Comparison of ENCODE assay signal across 12 cellular contexts in the genomic region with DNA sequence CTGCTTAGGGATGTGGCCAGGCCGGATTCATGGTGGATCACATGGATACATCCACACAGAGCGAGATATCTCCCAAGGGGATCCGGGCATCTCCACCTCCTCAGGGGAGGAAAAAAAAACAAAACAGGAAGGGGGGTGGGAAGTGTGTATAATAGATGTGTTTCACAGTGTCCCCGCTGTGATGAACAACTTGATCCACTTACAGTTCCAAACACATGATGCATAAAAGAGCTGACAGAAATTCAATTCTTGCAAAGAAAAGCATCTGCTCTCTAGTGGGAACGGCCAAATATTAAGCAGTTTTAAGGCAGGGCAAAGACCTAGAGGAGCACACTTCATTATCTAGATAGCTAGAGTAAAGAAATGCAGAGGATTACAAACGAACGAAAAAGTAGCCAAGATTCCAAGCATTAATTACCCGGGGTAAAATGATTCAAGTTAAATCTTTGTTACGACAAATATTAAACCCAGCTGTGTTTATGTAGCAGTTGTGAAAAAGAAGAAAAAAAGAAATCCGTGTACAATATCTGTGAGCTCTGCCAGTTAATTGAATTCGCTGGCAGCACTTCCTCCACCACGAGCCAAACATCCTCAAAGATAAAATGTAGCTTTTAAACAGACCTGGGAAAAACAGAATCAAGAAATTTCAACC.
DNase-seq lines count a peak whose midpoint lies in the region; ATAC-seq, FAIRE-seq and TF ChIP-seq lines count a peak whose summit lies in the region.
"Had no signal": no experiment of that assay in that cellular context is flagged by ENCODE, and none has a peak within 500 bp of the region (broad histone marks: within the 10 kb centered on the region; RNA-seq: fewer than 3 reads in every experiment).

No MANE protein-coding gene starts in this region.

- TF ChIP-seq CTCF in HEK293 (tag by site-specific recombination; IDR thresholded peaks at IDR 0.05) = no peak

- peak overlapping the region; percentile 5 for H3K9ac ChIP-seq in skeletal muscle satellite cell (ENCODE audit: low read depth, low read length)

- H3K36me3 ChIP-seq in HEK293 (ENCODE audit: control insufficient read depth in 2 of 2, insufficient read depth in 1 of 2, low read length in 2 of 2) (no peaks in the 10 kb centered on the region), skeletal muscle satellite cell (ENCODE audit: insufficient read depth, low read length) (no peaks in the 10 kb centered on the region)
- H3K36me3 ChIP-seq: gastrocnemius medialis, SJSA1 had no signal

- H3K4me2 ChIP-seq in skeletal muscle satellite cell (ENCODE audit: low read length) = peak overlapping the region; percentile 9

- H3K9me3 ChIP-seq in HEK293 (ENCODE audit: control insufficient read depth, insufficient read depth, low read depth, low read length) (no peaks in the 10 kb centered on the region), skeletal muscle satellite cell (replicated peaks; ENCODE audit: low read length) (no peaks in the 10 kb centered on the region)
- H3K9me3 ChIP-seq: gastrocnemius medialis, SJSA1 had no signal

- POLR2A ChIA-PET in HEK293 (lab: Yijun Ruan, JAX) = no interaction called here

- in situ Hi-C loops in SK-MEL-5 (cut with HindIII; ENCODE audit: low pct_unique_long_range_greater_than_20kb, low sequenced_read_pairs) = no loop called here

- CTCF ChIA-PET in HEK293 (lab: Yijun Ruan, JAX) = interaction anchor here (0.6 kb wide), 1 partner anchor 53 kb away, joined by 3 read pairs; no protein-coding TSS in a partner anchor

- DNase-seq in SK-MEL-5 (ENCODE audit: low read depth, low spot score) = peak; percentile 99
- peak; percentile 92 for DNase-seq in foreskin melanocyte
- no peak for DNase-seq in DMS53 treated with DMSO at 0.1 percent for 48 hours (lab: John Stamatoyannopoulos, UW; ENCODE audit: unreplicated experiment)
- DNase-seq in frontal cortex (ENCODE audit: low spot score in 2 of 2) = no peak
- DNase-seq: activated CD4-positive, alpha-beta T cell treated with anti-CD3 and anti-CD28 coated beads, Interleukin-2, amount 50 U/mL, for 4 hours; gastrocnemius medialis; NCI-H2029 had no signal

- no peak for ATAC-seq in GM18907 (IDR thresholded peaks at IDR 0.05; ENCODE audit: unreplicated experiment)
- ATAC-seq: activated naive CD4-positive, alpha-beta T cell treated with anti-CD3 and anti-CD28 coated beads, Interleukin-2, amount 50 U/mL, for 72 hours had no signal

- H3K27ac ChIP-seq in HEK293 (ENCODE audit: extremely low read depth, low read depth, low read length) = no peak overlapping the region
- H3K27ac ChIP-seq: SJSA1 had no signal

- H3K4me3 ChIP-seq in HEK293 (ENCODE audit: low read depth, low read length) (no peak overlapping the region), skeletal muscle satellite cell (ENCODE audit: low read length) (no peak overlapping the region)
- H3K4me3 ChIP-seq: gastrocnemius medialis, SJSA1 had no signal

- no peaks in the 10 kb centered on the region for H3K27me3 ChIP-seq in skeletal muscle satellite cell (ENCODE audit: control insufficient read depth, insufficient read depth, low read length)
- H3K27me3 ChIP-seq: gastrocnemius medialis, SJSA1 had no signal

- FAIRE-seq in frontal cortex (lab: Jason Lieb, UNC) = no peak

- peaks cover 10% of the 10 kb centered on the region for H3K4me1 ChIP-seq in HEK293 (ENCODE audit: control insufficient read depth, insufficient read depth, low read length)
- peaks cover 13% of the 10 kb centered on the region for H3K4me1 ChIP-seq in skeletal muscle satellite cell (ENCODE audit: control insufficient read depth, insufficient read depth, low read length)
- H3K4me1 ChIP-seq: gastrocnemius medialis had no signal

TF ChIP-seq in HEK293, 187 proteins besides CTCF, POLR2A, EP300 and RAD21 (continues in another document):
- TF ChIP-seq KLF1 (tag by site-specific recombination; IDR thresholded peaks at IDR 0.05) (no peak), WT1 (tag by site-specific recombination; IDR thresholded peaks at IDR 0.05) (peak; percentile 88), ZNF223 (tag by site-specific recombination; IDR thresholded peaks at IDR 0.05) (no peak), SP3 (tag by site-specific recombination; IDR thresholded peaks at IDR 0.05) (no peak), GLIS1 (tag by site-specific recombination; IDR thresholded peaks at IDR 0.05) (peak; percentile 67; the same call in 1 of the 2 replicates), ZFP69B (tag by site-specific recombination; IDR thresholded peaks at IDR 0.05) (no peak), TRIM28 (IDR thresholded peaks at IDR 0.05; ENCODE audit: borderline replicate concordance, low read length) (0 out of 2 replicates have a peak, but pooled peaks have one; percentile 18), SP7 (tag by site-specific recombination; IDR thresholded peaks at IDR 0.05) (0 out of 2 replicates have a peak, but pooled peaks have one; percentile 63), ZBTB7A (tag by site-specific recombination; IDR thresholded peaks at IDR 0.05; ENCODE audit: low read depth) (no peak), ZIC2 (tag by site-specific recombination; IDR thresholded peaks at IDR 0.05) (peak; percentile 65), ZFP3 (tag by site-specific recombination; IDR thresholded peaks at IDR 0.05; ENCODE audit: low read depth) (no peak)
- TF ChIP-seq, protein P1, sequence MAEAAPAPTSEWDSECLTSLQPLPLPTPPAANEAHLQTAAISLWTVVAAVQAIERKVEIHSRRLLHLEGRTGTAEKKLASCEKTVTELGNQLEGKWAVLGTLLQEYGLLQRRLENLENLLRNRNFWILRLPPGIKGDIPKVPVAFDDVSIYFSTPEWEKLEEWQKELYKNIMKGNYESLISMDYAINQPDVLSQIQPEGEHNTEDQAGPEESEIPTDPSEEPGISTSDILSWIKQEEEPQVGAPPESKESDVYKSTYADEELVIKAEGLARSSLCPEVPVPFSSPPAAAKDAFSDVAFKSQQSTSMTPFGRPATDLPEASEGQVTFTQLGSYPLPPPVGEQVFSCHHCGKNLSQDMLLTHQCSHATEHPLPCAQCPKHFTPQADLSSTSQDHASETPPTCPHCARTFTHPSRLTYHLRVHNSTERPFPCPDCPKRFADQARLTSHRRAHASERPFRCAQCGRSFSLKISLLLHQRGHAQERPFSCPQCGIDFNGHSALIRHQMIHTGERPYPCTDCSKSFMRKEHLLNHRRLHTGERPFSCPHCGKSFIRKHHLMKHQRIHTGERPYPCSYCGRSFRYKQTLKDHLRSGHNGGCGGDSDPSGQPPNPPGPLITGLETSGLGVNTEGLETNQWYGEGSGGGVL (tag by site-specific recombination; IDR thresholded peaks at IDR 0.05) = peak; percentile 54; the same call in 1 of the 2 replicates
- TF ChIP-seq, protein P2, sequence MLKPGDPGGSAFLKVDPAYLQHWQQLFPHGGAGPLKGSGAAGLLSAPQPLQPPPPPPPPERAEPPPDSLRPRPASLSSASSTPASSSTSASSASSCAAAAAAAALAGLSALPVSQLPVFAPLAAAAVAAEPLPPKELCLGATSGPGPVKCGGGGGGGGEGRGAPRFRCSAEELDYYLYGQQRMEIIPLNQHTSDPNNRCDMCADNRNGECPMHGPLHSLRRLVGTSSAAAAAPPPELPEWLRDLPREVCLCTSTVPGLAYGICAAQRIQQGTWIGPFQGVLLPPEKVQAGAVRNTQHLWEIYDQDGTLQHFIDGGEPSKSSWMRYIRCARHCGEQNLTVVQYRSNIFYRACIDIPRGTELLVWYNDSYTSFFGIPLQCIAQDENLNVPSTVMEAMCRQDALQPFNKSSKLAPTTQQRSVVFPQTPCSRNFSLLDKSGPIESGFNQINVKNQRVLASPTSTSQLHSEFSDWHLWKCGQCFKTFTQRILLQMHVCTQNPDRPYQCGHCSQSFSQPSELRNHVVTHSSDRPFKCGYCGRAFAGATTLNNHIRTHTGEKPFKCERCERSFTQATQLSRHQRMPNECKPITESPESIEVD (tag by site-specific recombination; IDR thresholded peaks at IDR 0.05) = peak; percentile 81
- TF ChIP-seq, protein P3, sequence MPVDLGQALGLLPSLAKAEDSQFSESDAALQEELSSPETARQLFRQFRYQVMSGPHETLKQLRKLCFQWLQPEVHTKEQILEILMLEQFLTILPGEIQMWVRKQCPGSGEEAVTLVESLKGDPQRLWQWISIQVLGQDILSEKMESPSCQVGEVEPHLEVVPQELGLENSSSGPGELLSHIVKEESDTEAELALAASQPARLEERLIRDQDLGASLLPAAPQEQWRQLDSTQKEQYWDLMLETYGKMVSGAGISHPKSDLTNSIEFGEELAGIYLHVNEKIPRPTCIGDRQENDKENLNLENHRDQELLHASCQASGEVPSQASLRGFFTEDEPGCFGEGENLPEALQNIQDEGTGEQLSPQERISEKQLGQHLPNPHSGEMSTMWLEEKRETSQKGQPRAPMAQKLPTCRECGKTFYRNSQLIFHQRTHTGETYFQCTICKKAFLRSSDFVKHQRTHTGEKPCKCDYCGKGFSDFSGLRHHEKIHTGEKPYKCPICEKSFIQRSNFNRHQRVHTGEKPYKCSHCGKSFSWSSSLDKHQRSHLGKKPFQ (tag by site-specific recombination; IDR thresholded peaks at IDR 0.05) = peak; percentile 50; the same call in 1 of the 2 replicates
- TF ChIP-seq, protein P4, sequence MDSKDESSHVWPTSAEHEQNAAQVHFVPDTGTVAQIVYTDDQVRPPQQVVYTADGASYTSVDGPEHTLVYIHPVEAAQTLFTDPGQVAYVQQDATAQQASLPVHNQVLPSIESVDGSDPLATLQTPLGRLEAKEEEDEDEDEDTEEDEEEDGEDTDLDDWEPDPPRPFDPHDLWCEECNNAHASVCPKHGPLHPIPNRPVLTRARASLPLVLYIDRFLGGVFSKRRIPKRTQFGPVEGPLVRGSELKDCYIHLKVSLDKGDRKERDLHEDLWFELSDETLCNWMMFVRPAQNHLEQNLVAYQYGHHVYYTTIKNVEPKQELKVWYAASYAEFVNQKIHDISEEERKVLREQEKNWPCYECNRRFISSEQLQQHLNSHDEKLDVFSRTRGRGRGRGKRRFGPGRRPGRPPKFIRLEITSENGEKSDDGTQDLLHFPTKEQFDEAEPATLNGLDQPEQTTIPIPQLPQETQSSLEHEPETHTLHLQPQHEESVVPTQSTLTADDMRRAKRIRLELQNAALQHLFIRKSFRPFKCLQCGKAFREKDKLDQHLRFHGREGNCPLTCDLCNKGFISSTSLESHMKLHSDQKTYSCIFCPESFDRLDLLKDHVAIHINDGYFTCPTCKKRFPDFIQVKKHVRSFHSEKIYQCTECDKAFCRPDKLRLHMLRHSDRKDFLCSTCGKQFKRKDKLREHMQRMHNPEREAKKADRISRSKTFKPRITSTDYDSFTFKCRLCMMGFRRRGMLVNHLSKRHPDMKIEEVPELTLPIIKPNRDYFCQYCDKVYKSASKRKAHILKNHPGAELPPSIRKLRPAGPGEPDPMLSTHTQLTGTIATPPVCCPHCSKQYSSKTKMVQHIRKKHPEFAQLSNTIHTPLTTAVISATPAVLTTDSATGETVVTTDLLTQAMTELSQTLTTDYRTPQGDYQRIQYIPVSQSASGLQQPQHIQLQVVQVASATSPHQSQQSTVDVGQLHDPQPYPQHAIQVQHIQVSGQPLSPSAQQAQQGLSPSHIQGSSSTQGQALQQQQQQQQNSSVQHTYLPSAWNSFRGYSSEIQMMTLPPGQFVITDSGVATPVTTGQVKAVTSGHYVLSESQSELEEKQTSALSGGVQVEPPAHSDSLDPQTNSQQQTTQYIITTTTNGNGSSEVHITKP (tag by site-specific recombination; IDR thresholded peaks at IDR 0.05) = peak; percentile 66

Comparison
In these comparisons a context has a peak if more than half of its experiments do, and no peak if none do; other contexts are left out.
1. DNase-seq: peak in SK-MEL-5 (single experiment) and foreskin melanocyte (single experiment); none in DMS53 treated with DMSO at 0.1 percent for 48 hours (single experiment) and frontal cortex (0 of 2).